Comparison of ENCODE assay signal across 22 cellular contexts in the genomic region with DNA sequence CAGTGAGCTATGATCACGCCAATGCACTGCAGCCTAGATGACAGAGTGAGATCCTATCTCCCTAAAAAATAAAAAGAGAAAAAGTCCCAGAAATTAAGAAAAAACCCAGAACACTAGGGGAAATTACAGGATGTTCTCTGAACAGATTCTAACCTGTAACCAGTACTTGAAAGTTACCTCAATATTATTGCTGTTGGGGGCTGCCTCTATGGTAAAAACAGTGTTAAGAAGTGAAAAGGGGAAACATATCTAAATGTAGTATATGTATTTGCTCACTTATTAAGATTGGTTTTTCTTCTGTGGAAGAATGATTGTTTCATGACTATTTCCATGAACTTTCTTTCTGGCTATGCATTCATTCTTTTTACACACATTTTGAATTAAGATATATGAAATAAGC. TPM values are rescaled to one million over a fixed set of nuclear protein-coding genes. Genes with fewer than 3 reads are reported as not detected.
A peak's percentile ranks its signal among the peaks of the same experiment; 100 is the strongest.
DNase-seq lines count a peak whose midpoint lies in the region; ATAC-seq and TF ChIP-seq lines count a peak whose summit lies in the region.
"Had no signal": no experiment of that assay in that cellular context is flagged by ENCODE, and none has a peak within 500 bp of the region (broad histone marks: within the 10 kb centered on the region; RNA-seq: fewer than 3 reads in every experiment).

No MANE protein-coding gene starts in this region.

- DNase-seq in T-helper 1 cell = no peak
- no peak for DNase-seq in CD8-positive, alpha-beta T cell
- DNase-seq in activated B cell treated with CpG ODN at 0.5 μM for 24 hours = no peak
- no peak for DNase-seq in effector memory CD8-positive, alpha-beta T cell
- no peak for DNase-seq in NCI-H748 treated with DMSO at 0.1 percent for 48 hours (lab: John Stamatoyannopoulos, UW)
- DNase-seq in BE2C = no peak
- DNase-seq: activated CD4-positive, alpha-beta T cell treated with anti-CD3 and anti-CD28 coated beads for 4 hours; AML-193; aorta; central memory CD4-positive, alpha-beta T cell; effector CD4-positive, alpha-beta T cell; esophagus squamous epithelium; GDM1; midbrain; NCI-H1436; SK-N-SH; small intestine; stimulated activated CD4-positive, alpha-beta T cell treated with anti-CD3 and anti-CD28 coated beads, Interleukin-2, amount 100 ng/mL, for 48 hours; substantia nigra had no signal

- H3K36me3 ChIP-seq in CD8-positive, alpha-beta T cell (ENCODE audit: insufficient read depth, low read length) = peaks cover 10% of the 10 kb centered on the region
- no peaks in the 10 kb centered on the region for H3K36me3 ChIP-seq in BE2C
- H3K36me3 ChIP-seq: esophagus squamous epithelium had no signal

- H3K4me3 ChIP-seq in CD8-positive, alpha-beta T cell (ENCODE audit: low read depth, low read length) = no peak overlapping the region
- H3K4me3 ChIP-seq in BE2C (ENCODE audit: low read depth, low read length) = no peak overlapping the region
- H3K4me3 ChIP-seq: esophagus squamous epithelium had no signal

- H3K27ac ChIP-seq in CD8-positive, alpha-beta T cell (ENCODE audit: low read depth, low read length) = no peak overlapping the region
- H3K27ac ChIP-seq: 22Rv1, esophagus squamous epithelium had no signal

- peak overlapping the region; percentile 38 for H3K27ac Mint-ChIP-seq in T-helper 1 cell treated with Interleukin-12 subunit alpha and Interleukin-12 subunit beta and Interleukin-4 antibody, amounts not matched to agents 30 μg/mL and 1 μg/mL, for 36 hours
- H3K27ac Mint-ChIP-seq in CD8-positive, alpha-beta T cell = peak overlapping the region; percentile 56
- H3K27ac Mint-ChIP-seq in activated B cell treated with CpG ODN at 0.5 μM for 24 hours = peak overlapping the region; percentile 75
- H3K27ac Mint-ChIP-seq in effector memory CD8-positive, alpha-beta T cell = peak overlapping the region; percentile 81 to 86

- no peak for ATAC-seq in CD8-positive, alpha-beta T cell
- ATAC-seq in activated B cell treated with CpG ODN at 0.5 μM for 24 hours (ENCODE audit: low read depth) (no peak), GM18870 (IDR thresholded peaks at IDR 0.05; ENCODE audit: unreplicated experiment) (no peak)
- ATAC-seq in effector memory CD8-positive, alpha-beta T cell (replicated peaks) = no peak

- no peaks in the 10 kb centered on the region for H3K27me3 Mint-ChIP-seq in T-helper 1 cell treated with Interleukin-12 subunit alpha and Interleukin-12 subunit beta and Interleukin-4 antibody, amounts not matched to agents 30 μg/mL and 1 μg/mL, for 36 hours (ENCODE audit: low read depth)
- H3K27me3 Mint-ChIP-seq in CD8-positive, alpha-beta T cell (ENCODE audit: low read depth) = no peaks in the 10 kb centered on the region
- H3K27me3 Mint-ChIP-seq in activated B cell treated with CpG ODN at 0.5 μM for 24 hours = no peaks in the 10 kb centered on the region
- no peaks in the 10 kb centered on the region for H3K27me3 Mint-ChIP-seq in effector memory CD8-positive, alpha-beta T cell

- H3K4me1 ChIP-seq in CD8-positive, alpha-beta T cell (ENCODE audit: insufficient read depth, low read length) = peaks cover 63% of the 10 kb centered on the region
- no peaks in the 10 kb centered on the region for H3K4me1 ChIP-seq in BE2C
- H3K4me1 ChIP-seq: esophagus squamous epithelium had no signal

- TF ChIP-seq CTCF in CD8-positive, alpha-beta T cell (IDR thresholded peaks at IDR 0.05) = no peak
- no peak for TF ChIP-seq CTCF in activated B cell treated with CpG ODN at 0.5 μM for 24 hours (IDR thresholded peaks at IDR 0.05)
- no peak for TF ChIP-seq CTCF in BE2C (IDR thresholded peaks at IDR 0.05; ENCODE audit: low read depth, low read length)

- POLR2A ChIA-PET in CD8-positive, alpha-beta T cell (lab: Charles Lee) = interaction anchor here (1.0 to 1.1 kb wide), 2 partner anchors 14 to 30 kb away, joined by 3 read pairs; no protein-coding TSS in a partner anchor
- POLR2A ChIA-PET in activated B cell treated with CpG ODN at 0.5 μM for 24 hours (lab: Charles Lee) = interaction anchor here (1.5 kb wide), 1 partner anchor 13 kb away, joined by 7 read pairs; the partner anchor contains the start of gene ITGA4

- no peak overlapping the region for H3K4me3 Mint-ChIP-seq in T-helper 1 cell treated with Interleukin-12 subunit alpha and Interleukin-12 subunit beta and Interleukin-4 antibody, amounts not matched to agents 30 μg/mL and 1 μg/mL, for 36 hours
- H3K4me3 Mint-ChIP-seq in CD8-positive, alpha-beta T cell = peak overlapping the region; percentile 12
- H3K4me3 Mint-ChIP-seq in activated B cell treated with CpG ODN at 0.5 μM for 24 hours = peak overlapping the region; percentile 6
- H3K4me3 Mint-ChIP-seq in effector memory CD8-positive, alpha-beta T cell = peak overlapping the region; percentile 20 to 43

- no peaks in the 10 kb centered on the region for H3K9me3 ChIP-seq in CD8-positive, alpha-beta T cell (ENCODE audit: low read length)
- no peaks in the 10 kb centered on the region for H3K9me3 ChIP-seq in BE2C
- H3K9me3 ChIP-seq: esophagus squamous epithelium, SK-N-SH had no signal

- H3K27me3 ChIP-seq in CD8-positive, alpha-beta T cell (ENCODE audit: insufficient read depth, low read length) = no peaks in the 10 kb centered on the region
- H3K27me3 ChIP-seq in BE2C = no peaks in the 10 kb centered on the region
- H3K27me3 ChIP-seq: esophagus squamous epithelium had no signal

- intact Hi-C loops in CD8-positive, alpha-beta T cell (cut with DNase I, micrococcal nuclease) = loop anchor here in 1 of 2 experiments (5.0 kb wide), 1 partner anchor 36 kb away; no protein-coding TSS in a partner anchor
- intact Hi-C loops in activated B cell treated with CpG ODN at 0.5 μM for 24 hours (cut with micrococcal nuclease) = loop anchor here (5.0 kb wide), 1 partner anchor 36 kb away; no protein-coding TSS in a partner anchor

- no peaks in the 10 kb centered on the region for H3K9me3 Mint-ChIP-seq in T-helper 1 cell treated with Interleukin-12 subunit alpha and Interleukin-12 subunit beta and Interleukin-4 antibody, amounts not matched to agents 30 μg/mL and 1 μg/mL, for 36 hours
- H3K9me3 Mint-ChIP-seq in CD8-positive, alpha-beta T cell = no peaks in the 10 kb centered on the region
- H3K9me3 Mint-ChIP-seq in activated B cell treated with CpG ODN at 0.5 μM for 24 hours = no peaks in the 10 kb centered on the region
- no peaks in the 10 kb centered on the region for H3K9me3 Mint-ChIP-seq in effector memory CD8-positive, alpha-beta T cell

- peaks cover 52% of the 10 kb centered on the region for H3K36me3 Mint-ChIP-seq in T-helper 1 cell treated with Interleukin-12 subunit alpha and Interleukin-12 subunit beta and Interleukin-4 antibody, amounts not matched to agents 30 μg/mL and 1 μg/mL, for 36 hours (ENCODE audit: low read depth)
- H3K36me3 Mint-ChIP-seq in CD8-positive, alpha-beta T cell = peaks cover 74% of the 10 kb centered on the region
- peaks cover 72% of the 10 kb centered on the region for H3K36me3 Mint-ChIP-seq in activated B cell treated with CpG ODN at 0.5 μM for 24 hours (ENCODE audit: low read depth)
- H3K36me3 Mint-ChIP-seq in effector memory CD8-positive, alpha-beta T cell (ENCODE audit: insufficient read depth) = peaks cover 80% of the 10 kb centered on the region

- CTCF ChIA-PET in CD8-positive, alpha-beta T cell (lab: Charles Lee) = interaction anchor here (0.7 to 1.3 kb wide), 4 partner anchors 13 to 395 kb away, joined by 3 to 5 read pairs (median 4); partner anchors contain the start of gene ITGA4
- CTCF ChIA-PET in activated B cell treated with CpG ODN at 0.5 μM for 24 hours (lab: Charles Lee) = interaction anchor here (1.2 kb wide), 1 partner anchor 366 kb away, joined by 5 read pairs; no protein-coding TSS in a partner anchor

- H3K4me1 Mint-ChIP-seq in T-helper 1 cell treated with Interleukin-12 subunit alpha and Interleukin-12 subunit beta and Interleukin-4 antibody, amounts not matched to agents 30 μg/mL and 1 μg/mL, for 36 hours (ENCODE audit: low read depth) = peaks cover 67% of the 10 kb centered on the region
- peaks cover 83% of the 10 kb centered on the region for H3K4me1 Mint-ChIP-seq in CD8-positive, alpha-beta T cell (ENCODE audit: low read depth)
- H3K4me1 Mint-ChIP-seq in activated B cell treated with CpG ODN at 0.5 μM for 24 hours = peaks cover 75% of the 10 kb centered on the region
- peaks cover 53 to 67% of the 10 kb centered on the region in 2 donors for H3K4me1 Mint-ChIP-seq in effector memory CD8-positive, alpha-beta T cell (ENCODE audit: low read depth in 2 of 2)

RNA-seq across cellular contexts. Expression of gene ITGA4, which starts 13.6 kb away (rescaled TPM):
- total RNA-seq in CD8-positive, alpha-beta T cell = 100 to 1,000 TPM; 102 TPM
- total RNA-seq in activated B cell treated with CpG ODN at 0.5 μM for 24 hours = 89.2 and 104 TPM in 2 replicates
- not detected for polyA plus RNA-seq in BE2C (2012; ENCODE audit: insufficient read depth, insufficient read length, low read depth)
